ENCODE assay signal across 8 cellular contexts in genomic region chr19:18833141-18833476, GRCh38. TPM values are rescaled to one million over a fixed set of nuclear protein-coding genes. Genes with fewer than 3 reads are reported as not detected.
DNase-seq lines count a peak whose midpoint lies in the region; ATAC-seq and TF ChIP-seq lines count a peak whose summit lies in the region.

No MANE protein-coding gene starts in this region.

- H3K27me3 Mint-ChIP-seq in activated B cell treated with CpG ODN at 0.5 μM for 24 hours = no peaks in the 10 kb centered on the region

- H3K27ac ChIP-seq in stomach smooth muscle (ENCODE audit: low read length) = no peak overlapping the region

- DNase-seq in SIG-M5 treated with dmso at 0.1 percent for 504 hours (lab: John Stamatoyannopoulos, UW; ENCODE audit: unreplicated experiment) = peak; percentile 16
- DNase-seq in SIG-M5 (lab: John Stamatoyannopoulos, UW) = no peak
- DNase-seq in activated B cell treated with CpG ODN at 0.5 μM for 24 hours = no peak
- DNase-seq in putamen (ENCODE audit: low spot score) = no peak
- no peak for DNase-seq in NCI-H146 treated with DMSO at 0.1 percent for 48 hours (lab: John Stamatoyannopoulos, UW; ENCODE audit: unreplicated experiment)

- no peaks in the 10 kb centered on the region for H3K27me3 ChIP-seq in stomach smooth muscle (ENCODE audit: control insufficient read depth in 1 of 2, insufficient read depth in 2 of 2, low read length in 2 of 2)

- ATAC-seq in activated B cell treated with CpG ODN at 0.5 μM for 24 hours (ENCODE audit: low read depth) (no peak), HG03039 (IDR thresholded peaks at IDR 0.05; ENCODE audit: unreplicated experiment) (no peak)

- H3K4me3 Mint-ChIP-seq in activated B cell treated with CpG ODN at 0.5 μM for 24 hours = peak overlapping the region; percentile 90

- peaks cover 5 to 7% of the 10 kb centered on the region in 2 donors for H3K36me3 ChIP-seq in stomach smooth muscle (ENCODE audit: control insufficient read depth in 2 of 2, insufficient read depth in 2 of 2, low read length in 2 of 2)

- TF ChIP-seq CTCF in activated B cell treated with CpG ODN at 0.5 μM for 24 hours (IDR thresholded peaks at IDR 0.05) = no peak

- H3K36me3 Mint-ChIP-seq in activated B cell treated with CpG ODN at 0.5 μM for 24 hours (ENCODE audit: low read depth) = peaks cover 45% of the 10 kb centered on the region

- H3K4me3 ChIP-seq in iPS-11a (ENCODE audit: low read depth, low read length) (peak overlapping the region; percentile 86), stomach smooth muscle (ENCODE audit: low read length in 2 of 2) (peak overlapping the region; percentile 80 to 86)

- peaks cover 48% of the 10 kb centered on the region for H3K4me1 Mint-ChIP-seq in activated B cell treated with CpG ODN at 0.5 μM for 24 hours

- POLR2A ChIA-PET in activated B cell treated with CpG ODN at 0.5 μM for 24 hours (lab: Charles Lee) = interaction anchor here (0.5 to 2.2 kb wide), 8 partner anchors 11 to 396 kb away, joined by 3 to 15 read pairs (median 6); partner anchors contain the start of genes KXD1, REX1BD and UBA52

- peaks cover 41% of the 10 kb centered on the region for H3K4me1 ChIP-seq in stomach smooth muscle (ENCODE audit: control insufficient read depth, insufficient read depth, low read length)

- peak overlapping the region; percentile 87 to 93 for H3K9ac ChIP-seq in stomach smooth muscle (ENCODE audit: low read length in 2 of 2)

- no peaks in the 10 kb centered on the region for H3K9me3 ChIP-seq in stomach smooth muscle (ENCODE audit: control insufficient read depth in 2 of 2, low read length in 2 of 2)

- CTCF ChIA-PET in activated B cell treated with CpG ODN at 0.5 μM for 24 hours (lab: Charles Lee) = interaction anchor here (1.9 kb wide), 1 partner anchor 14 kb away, joined by 13 read pairs; no protein-coding TSS in a partner anchor

- H3K9me3 Mint-ChIP-seq in activated B cell treated with CpG ODN at 0.5 μM for 24 hours = no peaks in the 10 kb centered on the region

- intact Hi-C loops in activated B cell treated with CpG ODN at 0.5 μM for 24 hours (cut with micrococcal nuclease) = loop anchor here (2.0 to 5.0 kb wide), 3 partner anchors 131 to 396 kb away; partner anchors contain the start of genes ISYNA1 and REX1BD

- peak overlapping the region; percentile 77 for H3K27ac Mint-ChIP-seq in activated B cell treated with CpG ODN at 0.5 μM for 24 hours

RNA-seq across cellular contexts. Expression of gene UPF1, which starts 1.4 kb away (rescaled TPM):
- total RNA-seq in activated B cell treated with CpG ODN at 0.5 μM for 24 hours = 93.2 and 107 TPM in 2 replicates

RNA-seq across cellular contexts. Expression of gene COMP, which starts 42.0 kb away (rescaled TPM):
- total RNA-seq in activated B cell treated with CpG ODN at 0.5 μM for 24 hours = 0.10 and 0.16 TPM in 2 replicates
